14 cellular contexts compared by ENCODE assay signal in the genomic region with DNA sequence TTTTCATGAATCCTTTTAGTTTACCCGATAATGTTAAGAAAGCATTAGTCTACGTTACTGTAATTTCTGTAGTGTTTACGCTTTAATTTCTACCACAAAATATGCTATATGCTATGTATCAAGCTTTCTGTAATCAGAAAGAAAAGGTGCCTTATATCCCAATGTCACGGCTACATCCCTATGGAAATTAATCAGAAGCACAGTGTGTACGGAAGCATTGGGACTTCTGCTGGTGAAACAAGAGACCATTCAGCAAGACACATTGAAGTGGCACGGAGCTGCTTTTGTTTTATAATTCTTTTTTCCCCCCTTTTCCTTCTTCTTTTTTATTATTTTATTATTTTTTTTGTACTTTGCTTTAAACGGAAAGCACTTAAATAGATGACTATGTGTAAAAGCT. TPM values are rescaled to one million over a fixed set of nuclear protein-coding genes. Genes with fewer than 3 reads are reported as not detected.
DNase-seq lines count a peak whose midpoint lies in the region; ATAC-seq and TF ChIP-seq lines count a peak whose summit lies in the region.
"Had no signal": no experiment of that assay in that cellular context is flagged by ENCODE, and none has a peak within 500 bp of the region (broad histone marks: within the 10 kb centered on the region; RNA-seq: fewer than 3 reads in every experiment).

No MANE protein-coding gene starts in this region.

- H3K79me2 ChIP-seq in OCI-LY7 (ENCODE audit: insufficient read depth, low read depth, low read length): peaks cover 13% of the 10 kb centered on the region; the same call in 1 of the 2 replicates

- intact Hi-C loops in OCI-LY7 (cut with micrococcal nuclease; ENCODE audit: unreplicated experiment): no loop called here

- no peak overlapping the region for H3K4me2 ChIP-seq in OCI-LY7 (ENCODE audit: low read length)
- H3K4me2 ChIP-seq: GM23338 had no signal

- no peak for ATAC-seq in GM21367 (IDR thresholded peaks at IDR 0.05; ENCODE audit: unreplicated experiment)
- ATAC-seq: GM23338, HCT116 had no signal

- DNase-seq in COLO829 (ENCODE audit: low spot score) (peak; percentile 85), OCI-LY7 (ENCODE audit: low spot score) (no peak), medulla oblongata (ENCODE audit: extremely low spot score) (peak; percentile 38), superior temporal gyrus (ENCODE audit: extremely low spot score) (peak; percentile 40), NCI-H146 treated with DMSO at 0.1 percent for 48 hours (lab: John Stamatoyannopoulos, UW; ENCODE audit: unreplicated experiment) (no peak)
- DNase-seq: C1 segment of cervical spinal cord; Caco-2; CD4-positive, alpha-beta memory T cell; DMS153; DND-41; H9 had no signal

- BruUV-seq in OCI-LY7 (replicated peaks; lab: Mats Ljungman, UMichigan): TSS peak; percentile 30

- CTCF ChIA-PET in OCI-LY7 (lab: Charles Lee; ENCODE audit: unreplicated experiment): no interaction called here

- H3K9me2 ChIP-seq in OCI-LY7 (ENCODE audit: insufficient read depth, low read length): no peaks in the 10 kb centered on the region

- no peak for TF ChIP-seq CTCF in OCI-LY7 (conservative IDR thresholded peaks at IDR 0.05; ENCODE audit: low read length)

- H3K4me3 ChIP-seq in OCI-LY7 (ENCODE audit: low read depth, low read length, poor library complexity, severe bottlenecking): no peak overlapping the region
- H3K4me3 ChIP-seq: GM23338 had no signal

- no peak overlapping the region for H3K27ac ChIP-seq in OCI-LY7 (ENCODE audit: low read depth, low read length, poor library complexity, severe bottlenecking)

- H3K36me3 ChIP-seq in OCI-LY7 (ENCODE audit: insufficient read depth, low read length): peaks cover 55% of the 10 kb centered on the region

- POLR2A ChIA-PET in OCI-LY7 (lab: Charles Lee): no interaction called here

- peaks cover 20% of the 10 kb centered on the region for H3K4me1 ChIP-seq in OCI-LY7 (ENCODE audit: insufficient read depth, low read length, poor library complexity, severe bottlenecking)
- H3K4me1 ChIP-seq: Caco-2 had no signal

- no peaks in the 10 kb centered on the region for H4K20me1 ChIP-seq in OCI-LY7 (ENCODE audit: insufficient read depth, low read length)

- H2AFZ ChIP-seq in OCI-LY7 (ENCODE audit: low read length): no peak overlapping the region
- H2AFZ ChIP-seq: GM23338 had no signal

- no peaks in the 10 kb centered on the region for H3K9me3 ChIP-seq in OCI-LY7 (ENCODE audit: low read length)
- H3K9me3 ChIP-seq: Caco-2 had no signal

RNA-seq across cellular contexts. Expression of a gene that starts 31.2 kb away (rescaled TPM):
- total RNA-seq in OCI-LY7 (2014; rRNA removed; shearing (Covaris generic)): 27.3 and 42.0 TPM in 2 replicates
- 109 and 131 TPM in 2 replicates for total RNA-seq in OCI-LY7 (2022)

Comparison
In these comparisons a context has a peak if more than half of its experiments do, and no peak if none do; other contexts are left out.
1. DNase-seq: peak in COLO829 (single experiment), medulla oblongata (single experiment) and superior temporal gyrus (single experiment); none in OCI-LY7 (single experiment) and NCI-H146 treated with DMSO at 0.1 percent for 48 hours (single experiment).